1 cellular context compared by ENCODE assay signal in the genomic region with DNA sequence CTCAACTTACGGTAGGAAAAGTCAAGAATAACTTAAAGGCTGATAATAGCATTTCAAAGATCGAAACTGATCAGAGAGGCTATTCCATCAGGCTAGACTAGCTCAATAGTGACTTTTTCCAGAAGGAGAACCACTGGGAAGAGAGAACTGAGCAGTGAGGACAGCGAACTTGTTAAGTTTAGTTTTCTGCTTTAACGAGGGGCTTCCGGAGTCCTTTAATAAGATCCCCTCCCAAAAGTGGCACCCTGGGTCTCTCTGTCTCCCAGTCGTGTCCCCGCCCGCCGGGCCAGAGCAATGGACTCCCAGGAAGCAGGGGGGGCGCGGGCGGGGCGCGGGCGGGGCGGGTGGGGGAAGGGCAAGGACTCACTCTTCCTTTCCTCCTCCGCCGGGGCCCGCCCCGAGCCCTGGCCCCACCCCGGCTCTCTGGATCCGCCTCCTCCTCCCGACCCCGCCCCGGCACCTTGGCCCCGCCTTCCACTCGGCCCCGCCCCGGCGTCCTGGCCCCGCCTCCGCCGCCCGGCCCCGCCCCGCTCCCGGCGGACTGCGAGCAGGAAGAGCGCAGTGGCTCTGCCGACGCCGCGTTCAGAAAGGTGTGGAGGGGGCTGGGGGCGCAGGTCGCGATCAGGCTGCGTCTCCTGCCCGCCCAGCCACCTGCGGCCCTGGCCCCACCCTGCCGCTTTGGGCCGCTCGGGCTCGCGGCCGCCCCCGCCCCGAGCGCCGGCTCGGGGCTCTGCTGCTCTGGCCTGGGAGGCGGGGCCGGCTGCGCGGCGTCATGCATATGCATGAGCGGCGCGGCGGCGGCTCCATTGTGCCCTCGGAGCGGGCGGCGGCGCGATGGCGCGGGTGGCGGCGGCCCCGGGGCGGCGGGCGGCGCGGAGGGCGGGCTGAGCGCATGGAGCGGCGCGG.
TF ChIP-seq lines count a peak whose summit lies in the region.

TSS of gene ZMIZ2 (plus strand) at position 806 of the 906 bp plus-strand sequence. CDS start 7,403 bp downstream, outside the sequence.

TF ChIP-seq in K562, 482 proteins besides CTCF, POLR2A, EP300 and RAD21 (continued from another document and continues in another):
- TF ChIP-seq ZBTB11 (CRISPR knock-in tag; IDR thresholded peaks at IDR 0.05) (peak in 1 of 3 experiments; percentile 69; a peak in 1 of 6 replicates), RBBP5 (IDR thresholded peaks at IDR 0.05; ENCODE audit: borderline replicate concordance, insufficient read depth, low read length, poor library complexity, severe bottlenecking) (peak; percentile 45), ZBTB7A (IDR thresholded peaks at IDR 0.05; ENCODE audit: borderline replicate concordance, control insufficient read depth, low read depth, low read length) (peak; percentile 24; the same call in 1 of the 2 replicates), MTA3 (IDR thresholded peaks at IDR 0.05; ENCODE audit: borderline replicate concordance) (no peak), RNF2 (IDR thresholded peaks at IDR 0.05) (peak; percentile 11; the same call in 1 of the 2 replicates), ZBTB9 (CRISPR knock-in tag; IDR thresholded peaks at IDR 0.05) (peak; percentile 91), CXXC5 (CRISPR knock-in tag; IDR thresholded peaks at IDR 0.05) (peak; percentile 90), HMGN3 (IDR thresholded peaks at IDR 0.05; ENCODE audit: borderline replicate concordance, extremely low read depth, insufficient read length, low read depth, low read length) (peak; percentile 54), PRDM10 (IDR thresholded peaks at IDR 0.05; ENCODE audit: partially characterized antibody) (peak; percentile 38), SIN3A (IDR thresholded peaks at IDR 0.05; ENCODE audit: borderline replicate concordance in 2 of 2, control insufficient read depth in 1 of 2, low read depth in 2 of 2, low read length in 2 of 2) (peak in 1 of 2 experiments; percentile 47; a peak in 1 of 4 replicates), POLR2H (tag; IDR thresholded peaks at IDR 0.05; ENCODE audit: low read depth) (peak; percentile 81), NONO (IDR thresholded peaks at IDR 0.05; ENCODE audit: low read depth in 2 of 2, low read length in 1 of 2) (peak in 1 of 2 experiments; percentile 84; a peak in 3 of 4 replicates), TBP (optimal IDR thresholded peaks at IDR 0.05; ENCODE audit: low read depth, low read length) (peak; percentile 60), RBFOX2 (IDR thresholded peaks at IDR 0.05; ENCODE audit: low read depth, low read length) (peak; percentile 68), SMAD4 (CRISPR knock-in tag; conservative IDR thresholded peaks at IDR 0.05) (peak; percentile 41; the same call in 1 of the 2 replicates), HEY1 (CRISPR knock-in tag; IDR thresholded peaks at IDR 0.05; ENCODE audit: borderline replicate concordance) (no peak), NBN (IDR thresholded peaks at IDR 0.05; ENCODE audit: low read depth) (peak; percentile 27; the same call in 1 of the 2 replicates), GABPA (tag; conservative IDR thresholded peaks at IDR 0.05; ENCODE audit: low read depth) (peak; percentile 73), CREM (IDR thresholded peaks at IDR 0.05; ENCODE audit: low read depth) (peak; percentile 64), CTBP1 (IDR thresholded peaks at IDR 0.05; ENCODE audit: borderline replicate concordance) (peak; percentile 56), ZBTB17 (CRISPR knock-in tag; IDR thresholded peaks at IDR 0.05) (peak; percentile 100), CREB1 (IDR thresholded peaks at IDR 0.05) (peak; percentile 61), CREB1 (CRISPR knock-in tag; IDR thresholded peaks at IDR 0.05) (peak; percentile 38; the same call in 1 of the 2 replicates), ATF7 (IDR thresholded peaks at IDR 0.05) (peak; percentile 46; the same call in 1 of the 2 replicates), SUPT5H (IDR thresholded peaks at IDR 0.05) (peak; percentile 54; the same call in 1 of the 2 replicates), ZMIZ1 (IDR thresholded peaks at IDR 0.05; ENCODE audit: low read depth in 2 of 2, low read length in 2 of 2) (peak in 1 of 2 experiments; percentile 93; a peak in 2 of 4 replicates), MLLT1 (IDR thresholded peaks at IDR 0.05) (peak in 1 of 2 experiments; percentile 92; a peak in 2 of 4 replicates), NFRKB (IDR thresholded peaks at IDR 0.05; ENCODE audit: low read depth) (peak; percentile 63; the same call in 1 of the 2 replicates), ZFX (CRISPR knock-in tag; IDR thresholded peaks at IDR 0.05) (peak; percentile 69), KDM4B (IDR thresholded peaks at IDR 0.05; ENCODE audit: borderline replicate concordance in 2 of 2, low read depth in 1 of 2) (peak in 1 of 2 experiments; percentile 68; a peak in 1 of 4 replicates), TAF15 (IDR thresholded peaks at IDR 0.05; ENCODE audit: low read depth, low read length) (no peak), POLR2AphosphoS5 (IDR thresholded peaks at IDR 0.05; ENCODE audit: control insufficient read depth, insufficient read depth, low read depth, low read length) (peak; percentile 51)
- TF ChIP-seq, protein P1, sequence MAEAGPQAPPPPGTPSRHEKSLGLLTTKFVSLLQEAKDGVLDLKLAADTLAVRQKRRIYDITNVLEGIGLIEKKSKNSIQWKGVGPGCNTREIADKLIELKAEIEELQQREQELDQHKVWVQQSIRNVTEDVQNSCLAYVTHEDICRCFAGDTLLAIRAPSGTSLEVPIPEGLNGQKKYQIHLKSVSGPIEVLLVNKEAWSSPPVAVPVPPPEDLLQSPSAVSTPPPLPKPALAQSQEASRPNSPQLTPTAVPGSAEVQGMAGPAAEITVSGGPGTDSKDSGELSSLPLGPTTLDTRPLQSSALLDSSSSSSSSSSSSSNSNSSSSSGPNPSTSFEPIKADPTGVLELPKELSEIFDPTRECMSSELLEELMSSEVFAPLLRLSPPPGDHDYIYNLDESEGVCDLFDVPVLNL (CRISPR knock-in tag; IDR thresholded peaks at IDR 0.05; ENCODE audit: low read depth), result no peak
- TF ChIP-seq, protein P2, sequence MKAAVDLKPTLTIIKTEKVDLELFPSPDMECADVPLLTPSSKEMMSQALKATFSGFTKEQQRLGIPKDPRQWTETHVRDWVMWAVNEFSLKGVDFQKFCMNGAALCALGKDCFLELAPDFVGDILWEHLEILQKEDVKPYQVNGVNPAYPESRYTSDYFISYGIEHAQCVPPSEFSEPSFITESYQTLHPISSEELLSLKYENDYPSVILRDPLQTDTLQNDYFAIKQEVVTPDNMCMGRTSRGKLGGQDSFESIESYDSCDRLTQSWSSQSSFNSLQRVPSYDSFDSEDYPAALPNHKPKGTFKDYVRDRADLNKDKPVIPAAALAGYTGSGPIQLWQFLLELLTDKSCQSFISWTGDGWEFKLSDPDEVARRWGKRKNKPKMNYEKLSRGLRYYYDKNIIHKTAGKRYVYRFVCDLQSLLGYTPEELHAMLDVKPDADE (conservative IDR thresholded peaks at IDR 0.05; ENCODE audit: control insufficient read depth, low read depth, low read length), result peak; percentile 39; the same call in 1 of the 2 replicates
